28 cellular contexts compared by ENCODE assay signal in the genomic region with DNA sequence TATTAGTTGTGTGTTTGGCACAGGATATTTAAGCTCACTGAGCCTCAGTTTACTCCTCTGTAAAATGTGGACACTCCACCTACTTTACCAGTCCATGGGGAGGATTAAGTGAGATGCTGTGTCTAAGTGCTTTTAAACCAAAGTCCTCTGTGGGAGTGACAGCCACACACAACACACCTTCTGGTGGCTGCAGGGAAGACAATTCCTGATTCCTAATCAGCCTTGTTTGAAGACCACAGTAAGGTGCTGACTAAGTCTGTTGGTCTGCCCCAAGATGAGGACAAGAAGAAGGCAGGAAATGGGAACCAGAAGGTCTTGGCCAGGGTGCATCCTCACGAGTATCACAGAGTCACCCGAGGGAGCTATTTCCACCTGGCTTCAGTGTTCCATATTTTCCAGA. TPM values are rescaled to one million over a fixed set of nuclear protein-coding genes. Genes with fewer than 3 reads are reported as not detected.
DNase-seq lines count a peak whose midpoint lies in the region; TF ChIP-seq lines count a peak whose summit lies in the region.
"Had no signal": no experiment of that assay in that cellular context is flagged by ENCODE, and none has a peak within 500 bp of the region (broad histone marks: within the 10 kb centered on the region; RNA-seq: fewer than 3 reads in every experiment).

No MANE protein-coding gene starts in this region.

- no peak overlapping the region for H3K4ac ChIP-seq in mesenchymal stem cell (ENCODE audit: low read depth in 1 of 2, low read length in 2 of 2)

- intact Hi-C loops in Calu3 (cut with micrococcal nuclease; ENCODE audit: unreplicated experiment) = no loop called here

- WGBS in mesenchymal stem cell = 50% methylated on average over 2 of the region's 2 CpGs

- DNase-seq in Calu3 (no peak), HFFc6 (no peak), adipocyte (ENCODE audit: low read depth) (no peak), mesenchymal stem cell (no peak), NCI-H526 (lab: John Stamatoyannopoulos, UW) (no peak), hippocampal formation (lab: John Stamatoyannopoulos, UW) (no peak)
- no peak for DNase-seq in effector CD4-positive, alpha-beta T cell
- DNase-seq: activated CD4-positive, alpha-beta memory T cell treated with anti-CD3 and anti-CD28 coated beads, Interleukin-2, amount 10 ng/mL, durations not matched to agents 7 days and 5 days; activated CD4-positive, alpha-beta T cell treated with anti-CD3 and anti-CD28 coated beads for 1 hour; activated CD8-positive, alpha-beta memory T cell treated with anti-CD3 and anti-CD28 coated beads, Interleukin-2, amount 50 U/mL, for 4 hours; activated naive CD4-positive, alpha-beta T cell; activated naive CD8-positive, alpha-beta T cell treated with anti-CD3 and anti-CD28 coated beads, Interleukin-2, amount 50 U/mL, for 24 hours; COR-L47; DMS79; NCI-H1694; NCI-H446 treated with DMSO at 0.1 percent for 48 hours; pancreas; retina; Right ventricle myocardium superior; stomach had no signal

- CTCF ChIA-PET in Calu3 (lab: Charles Lee) = interaction anchor here (0.7 kb wide), 1 partner anchor 199 kb away, joined by 4 read pairs; no protein-coding TSS in a partner anchor

- H3K36me3 ChIP-seq in adipocyte (ENCODE audit: control insufficient read depth, insufficient read depth, low read length, severe bottlenecking) = no peaks in the 10 kb centered on the region
- H3K36me3 ChIP-seq in mesenchymal stem cell (ENCODE audit: control insufficient read depth in 1 of 2, insufficient read depth in 2 of 2, low read depth in 1 of 2, low read length in 2 of 2) = no peaks in the 10 kb centered on the region
- H3K36me3 ChIP-seq: BLaER1 treated with 17β-estradiol and CSF1 and Interleukin-3, amounts not matched to agents 10 nM and 100 nM; pancreas; stomach; thyroid gland; vagina had no signal

- peaks cover 13% of the 10 kb centered on the region for H3K4me1 Mint-ChIP-seq in Calu3 (ENCODE audit: low read depth, unreplicated experiment)
- H3K4me1 Mint-ChIP-seq in HFFc6 (ENCODE audit: low read depth) = peaks cover 22% of the 10 kb centered on the region
- H3K4me1 Mint-ChIP-seq: activated CD4-positive, alpha-beta memory T cell treated with anti-CD3 and anti-CD28 coated beads, Interleukin-2, amount 10 ng/mL, durations not matched to agents 7 days and 5 days; activated naive CD8-positive, alpha-beta T cell treated with anti-CD3 and anti-CD28 coated beads, Interleukin-2, amount 50 U/mL, for 24 hours; central memory CD8-positive, alpha-beta T cell had no signal

- H3K9ac ChIP-seq in adipocyte (ENCODE audit: low read length) (peak overlapping the region; percentile 27), mesenchymal stem cell (ENCODE audit: low read length) (peak overlapping the region; percentile 8)
- H3K9ac ChIP-seq: BLaER1 treated with 17β-estradiol and CSF1 and Interleukin-3, amounts not matched to agents 10 nM and 100 nM had no signal

- no peak overlapping the region for H3K23ac ChIP-seq in mesenchymal stem cell (ENCODE audit: low read length in 2 of 2)

- H2BK120ac ChIP-seq in mesenchymal stem cell (ENCODE audit: low read depth, low read length) = no peak overlapping the region

- H3K14ac ChIP-seq in mesenchymal stem cell (ENCODE audit: low read length in 2 of 2) = no peak overlapping the region

- H3K4me1 ChIP-seq in adipocyte (ENCODE audit: control insufficient read depth, insufficient read depth, low read length) (peaks cover 11% of the 10 kb centered on the region), mesenchymal stem cell (ENCODE audit: control insufficient read depth, insufficient read depth, low read depth, low read length) (peaks cover 11% of the 10 kb centered on the region)
- H3K4me1 ChIP-seq: pancreas, stomach, thyroid gland, vagina had no signal

- no peak overlapping the region for H2AFZ ChIP-seq in mesenchymal stem cell (ENCODE audit: low read depth, low read length)
- H2AFZ ChIP-seq: GM23338 had no signal

- no peak overlapping the region for H2BK5ac ChIP-seq in mesenchymal stem cell (ENCODE audit: low read depth, low read length, poor library complexity, severe bottlenecking)

- no peak overlapping the region for H3K18ac ChIP-seq in mesenchymal stem cell (ENCODE audit: low read depth in 1 of 2, low read length in 2 of 2)

- no peak for TF ChIP-seq CTCF in Calu3 (IDR thresholded peaks at IDR 0.05; ENCODE audit: unreplicated experiment)
- no peak for TF ChIP-seq CTCF in HFFc6 (IDR thresholded peaks at IDR 0.05)

- no peak overlapping the region for H3K4me3 ChIP-seq in adipocyte (ENCODE audit: low read length)
- peak overlapping the region in 1 of 2 experiments; percentile 42 for H3K4me3 ChIP-seq in mesenchymal stem cell (ENCODE audit: insufficient read depth in 1 of 2, low read depth in 1 of 2, low read length in 2 of 2)
- H3K4me3 ChIP-seq: BLaER1 treated with 17β-estradiol and CSF1 and Interleukin-3, amounts not matched to agents 10 nM and 100 nM; GM23338; pancreas; stomach; thyroid gland; vagina had no signal

- H3K9me3 ChIP-seq in adipocyte (ENCODE audit: control insufficient read depth, low read length) = peaks cover 14% of the 10 kb centered on the region
- peaks cover 9% of the 10 kb centered on the region for H3K9me3 ChIP-seq in mesenchymal stem cell (ENCODE audit: control insufficient read depth, low read length)
- H3K9me3 ChIP-seq: pancreas, thyroid gland, vagina had no signal

- peak overlapping the region; percentile 13 for H3K4me3 Mint-ChIP-seq in Calu3 (ENCODE audit: low read depth, unreplicated experiment)
- peak overlapping the region; percentile 61; the same call in 1 of the 2 replicates for H3K4me3 Mint-ChIP-seq in HFFc6
- H3K4me3 Mint-ChIP-seq: activated CD4-positive, alpha-beta memory T cell treated with anti-CD3 and anti-CD28 coated beads, Interleukin-2, amount 10 ng/mL, durations not matched to agents 7 days and 5 days; activated naive CD8-positive, alpha-beta T cell treated with anti-CD3 and anti-CD28 coated beads, Interleukin-2, amount 50 U/mL, for 24 hours; central memory CD8-positive, alpha-beta T cell; dendritic cell treated with granulocyte-macrophage colony-stimulating factor and Interleukin-4, amounts not matched to agents 40 ng/mL and 50 ng/mL, for 4 days; GM23338; memory B cell; T-helper 2 cell treated with Interferon-gamma antibody and Interleukin-4, amounts not matched to agents 5 μg/mL and 100 μg/mL, for 36 hours had no signal

- peak overlapping the region; percentile 87 for H3K27ac Mint-ChIP-seq in Calu3 (ENCODE audit: unreplicated experiment)
- H3K27ac Mint-ChIP-seq in HFFc6 = peak overlapping the region; percentile 47
- H3K27ac Mint-ChIP-seq: activated CD4-positive, alpha-beta memory T cell treated with anti-CD3 and anti-CD28 coated beads, Interleukin-2, amount 10 ng/mL, durations not matched to agents 7 days and 5 days; activated naive CD8-positive, alpha-beta T cell treated with anti-CD3 and anti-CD28 coated beads, Interleukin-2, amount 50 U/mL, for 24 hours; dendritic cell treated with granulocyte-macrophage colony-stimulating factor and Interleukin-4, amounts not matched to agents 40 ng/mL and 50 ng/mL, for 4 days; memory B cell; T-helper 2 cell treated with Interferon-gamma antibody and Interleukin-4, amounts not matched to agents 5 μg/mL and 100 μg/mL, for 36 hours had no signal

- peaks cover 2% of the 10 kb centered on the region for H3K79me1 ChIP-seq in mesenchymal stem cell (replicated peaks; ENCODE audit: low read length, poor library complexity, severe bottlenecking)

- no peak overlapping the region for H4K91ac ChIP-seq in mesenchymal stem cell (ENCODE audit: low read length)

- no peak overlapping the region for H4K8ac ChIP-seq in mesenchymal stem cell (ENCODE audit: low read length)

- H3K27ac ChIP-seq in mesenchymal stem cell (ENCODE audit: low read length, poor library complexity, severe bottlenecking) = peak overlapping the region; percentile 56
- H3K27ac ChIP-seq: BLaER1 treated with 17β-estradiol and CSF1 and Interleukin-3, amounts not matched to agents 10 nM and 100 nM; pancreas; stomach; thyroid gland; vagina had no signal

- H2AK5ac ChIP-seq in mesenchymal stem cell (ENCODE audit: low read length, severe bottlenecking) = no peak overlapping the region

- no peak overlapping the region for H3K4me2 ChIP-seq in mesenchymal stem cell (ENCODE audit: low read length, poor library complexity, severe bottlenecking)
- H3K4me2 ChIP-seq: BLaER1 treated with 17β-estradiol and CSF1 and Interleukin-3, amounts not matched to agents 10 nM and 100 nM; GM23338 had no signal

- no peak overlapping the region for H2BK15ac ChIP-seq in mesenchymal stem cell (ENCODE audit: low read depth, poor library complexity, severe bottlenecking)

- H3K9me3 Mint-ChIP-seq in Calu3 (ENCODE audit: low read depth, unreplicated experiment) (no peaks in the 10 kb centered on the region), HFFc6 (no peaks in the 10 kb centered on the region; the same call in 1 of the 2 replicates)
- H3K9me3 Mint-ChIP-seq: activated CD4-positive, alpha-beta memory T cell treated with anti-CD3 and anti-CD28 coated beads, Interleukin-2, amount 10 ng/mL, durations not matched to agents 7 days and 5 days had no signal

- no peaks in the 10 kb centered on the region for H3K27me3 ChIP-seq in adipocyte (replicated peaks; ENCODE audit: control insufficient read depth, insufficient read depth, low read length)
- H3K27me3 ChIP-seq in mesenchymal stem cell (ENCODE audit: control insufficient read depth in 1 of 2, insufficient read depth in 1 of 2, low read length in 2 of 2) = no peaks in the 10 kb centered on the region
- H3K27me3 ChIP-seq: BLaER1 treated with 17β-estradiol and CSF1 and Interleukin-3, amounts not matched to agents 10 nM and 100 nM; pancreas; thyroid gland; vagina had no signal

- H3K36me3 Mint-ChIP-seq in Calu3 (ENCODE audit: insufficient read depth, unreplicated experiment) (peaks cover 9% of the 10 kb centered on the region), HFFc6 (ENCODE audit: low read depth) (no peaks in the 10 kb centered on the region)

- BruUV-seq in Calu3 (replicated peaks; lab: Mats Ljungman, UMichigan) = no TSS peak

- no peak overlapping the region for H2BK12ac ChIP-seq in mesenchymal stem cell (ENCODE audit: low read length in 2 of 2)

- peaks cover 16% of the 10 kb centered on the region for H3K27me3 Mint-ChIP-seq in Calu3 (ENCODE audit: unreplicated experiment)
- H3K27me3 Mint-ChIP-seq in HFFc6 (ENCODE audit: insufficient read depth) = peaks cover 1% of the 10 kb centered on the region
- H3K27me3 Mint-ChIP-seq: central memory CD8-positive, alpha-beta T cell had no signal

RNA-seq across cellular contexts. Expression of gene EPHB1, which starts 52.3 kb away (rescaled TPM):
- total RNA-seq in Calu3 (2022) = 0.73 and 0.81 TPM in 2 replicates
- total RNA-seq in HFFc6 (2021; fragmentation: NEBNext Ultra II Directional; extraction: Animal tissue kit (Norgen Biotek cat#: 25700)) = 1 to 10 TPM in 5 of 6 experiments, under 1 TPM in 1; 0.88 to 2.6 (median 1.0) TPM
- polyA plus RNA-seq in mesenchymal stem cell (2013, experiment 1 of 2) = not detected
- 0.01 TPM for polyA plus RNA-seq in mesenchymal stem cell (2013, experiment 2 of 2)
